ENCODE assay signal across 1 cellular context in genomic region chr10:50067546-50068351, GRCh38.
TF ChIP-seq lines count a peak whose summit lies in the region.
"Not testable (repeated sequence)": the region's sequence is repeated elsewhere in the genome, so short reads cannot be mapped to it uniquely, and the experiment has no call there.

WASHC2A (plus strand) TSS chr10:50067954; CDS start chr10:50068006, 52 bp downstream.

TF ChIP-seq in HepG2, 621 proteins besides CTCF, POLR2A, EP300 and RAD21 (continued from another document):
- TF ChIP-seq ZNF142 (CRISPR knock-in tag; IDR thresholded peaks at IDR 0.05) (0 out of 2 replicates have a peak, but pooled peaks have one; percentile 47), BHLHE40 (IDR thresholded peaks at IDR 0.05; ENCODE audit: low read length) (peak; percentile 95), YEATS2 (CRISPR knock-in tag; IDR thresholded peaks at IDR 0.05; ENCODE audit: borderline replicate concordance) (peak; percentile 83), PRDM15 (CRISPR knock-in tag; IDR thresholded peaks at IDR 0.05) (peak; percentile 96), MYC (CRISPR knock-in tag; IDR thresholded peaks at IDR 0.05; ENCODE audit: borderline replicate concordance) (peak; percentile 76; the same call in 1 of the 2 replicates), SOX13 (CRISPR knock-in tag; conservative IDR thresholded peaks at IDR 0.05 in 1 of 2, IDR thresholded peaks at IDR 0.05 in 1 of 2) (peak in 1 of 2 experiments; percentile 45; a peak in 1 of 4 replicates), RAD51 (IDR thresholded peaks at IDR 0.05; ENCODE audit: borderline replicate concordance) (peak; percentile 97), KAT8 (CRISPR knock-in tag; IDR thresholded peaks at IDR 0.05) (peak; percentile 97), MED8 (CRISPR knock-in tag; IDR thresholded peaks at IDR 0.05; ENCODE audit: insufficient replicate concordance) (peak; percentile 22), POGZ (CRISPR knock-in tag; IDR thresholded peaks at IDR 0.05) (peak; percentile 74), ZNF232 (CRISPR knock-in tag; IDR thresholded peaks at IDR 0.05; ENCODE audit: borderline replicate concordance) (peak; percentile 49; the same call in 1 of the 2 replicates), TFDP1 (CRISPR knock-in tag; IDR thresholded peaks at IDR 0.05; ENCODE audit: borderline replicate concordance) (peak; percentile 22; the same call in 1 of the 2 replicates), SOX6 (CRISPR knock-in tag; IDR thresholded peaks at IDR 0.05) (peak; percentile 47), GABPA (CRISPR knock-in tag; IDR thresholded peaks at IDR 0.05; ENCODE audit: low read depth) (peak; percentile 42; the same call in 1 of the 2 replicates), MED1 (CRISPR knock-in tag; IDR thresholded peaks at IDR 0.05) (peak; percentile 47; the same call in 1 of the 2 replicates), ZNF687 (CRISPR knock-in tag; IDR thresholded peaks at IDR 0.05) (peak; percentile 77), KLF12 (CRISPR knock-in tag; IDR thresholded peaks at IDR 0.05; ENCODE audit: borderline replicate concordance) (peak; percentile 78; the same call in 1 of the 2 replicates), ZFX (CRISPR knock-in tag; IDR thresholded peaks at IDR 0.05; ENCODE audit: low read depth) (peak; percentile 68), BRD4 (CRISPR knock-in tag; IDR thresholded peaks at IDR 0.05) (peak; percentile 45)
- TF ChIP-seq SOX13 (IDR thresholded peaks at IDR 0.05); SOX6 (IDR thresholded peaks at IDR 0.05); GABPA (IDR thresholded peaks at IDR 0.05; ENCODE audit: low read depth, low read length): not testable (repeated sequence)
